9 cellular contexts compared by ENCODE assay signal in genomic region chr21:20997308-20997632, GRCh38. TPM values are rescaled to one million over a fixed set of nuclear protein-coding genes. Genes with fewer than 3 reads are reported as not detected.
DNase-seq lines count a peak whose midpoint lies in the region; ATAC-seq and TF ChIP-seq lines count a peak whose summit lies in the region.
"Had no signal": no experiment of that assay in that cellular context is flagged by ENCODE, and none has a peak within 500 bp of the region (broad histone marks: within the 10 kb centered on the region; RNA-seq: fewer than 3 reads in every experiment).

No MANE protein-coding gene starts in this region.

- no peaks in the 10 kb centered on the region for H3K36me3 ChIP-seq in CD8-positive, alpha-beta T cell (ENCODE audit: insufficient read depth, low read length)
- H3K36me3 ChIP-seq in prostate gland = no peaks in the 10 kb centered on the region

- H3K36me3 Mint-ChIP-seq in CD8-positive, alpha-beta T cell = no peaks in the 10 kb centered on the region

- ATAC-seq in CD8-positive, alpha-beta T cell = no peak
- ATAC-seq in HG02981 (IDR thresholded peaks at IDR 0.05; ENCODE audit: unreplicated experiment) = no peak
- ATAC-seq in HG02623 (IDR thresholded peaks at IDR 0.05; ENCODE audit: unreplicated experiment) = no peak

- intact Hi-C loops in CD8-positive, alpha-beta T cell (cut with DNase I, micrococcal nuclease) = loop anchor here in 1 of 2 experiments (5.0 kb wide), 1 partner anchor 1790 kb away; no protein-coding TSS in a partner anchor
- intact Hi-C loops in prostate gland (cut with DNase I) = loop anchor here (5.0 kb wide), 1 partner anchor 1795 kb away; no protein-coding TSS in a partner anchor

- no peak for TF ChIP-seq POLR2A in prostate gland (IDR thresholded peaks at IDR 0.05)

- no peaks in the 10 kb centered on the region for H3K9me3 ChIP-seq in CD8-positive, alpha-beta T cell (ENCODE audit: low read length)
- no peaks in the 10 kb centered on the region for H3K9me3 ChIP-seq in prostate gland

- peaks cover 13% of the 10 kb centered on the region for H3K4me1 Mint-ChIP-seq in CD8-positive, alpha-beta T cell (ENCODE audit: low read depth)

- peaks cover 2% of the 10 kb centered on the region for H3K27me3 ChIP-seq in CD8-positive, alpha-beta T cell (ENCODE audit: insufficient read depth, low read length)
- H3K27me3 ChIP-seq in prostate gland (replicated peaks; ENCODE audit: insufficient read depth) = no peaks in the 10 kb centered on the region

- H3K4me3 Mint-ChIP-seq in CD8-positive, alpha-beta T cell = peak overlapping the region; percentile 66

- no peak overlapping the region for H3K27ac ChIP-seq in CD8-positive, alpha-beta T cell (ENCODE audit: low read depth, low read length)
- H3K27ac ChIP-seq in angular gyrus (ENCODE audit: low read depth, low read length) (peak overlapping the region; percentile 83), prostate gland (no peak overlapping the region)

- peaks cover 18% of the 10 kb centered on the region for H3K4me1 ChIP-seq in CD8-positive, alpha-beta T cell (ENCODE audit: insufficient read depth, low read length)
- no peaks in the 10 kb centered on the region for H3K4me1 ChIP-seq in prostate gland (replicated peaks)

- POLR2A ChIA-PET in CD8-positive, alpha-beta T cell (lab: Charles Lee) = no interaction called here

- DNase-seq in CD8-positive, alpha-beta T cell = peak in 1 of 7 experiments; percentile 4
- DNase-seq in prostate gland (ENCODE audit: low spot score) (no peak), activated gamma-delta T cell treated with Interleukin-2 at 50 U/mL for 16 hours (no peak), NCI-H1048 (lab: John Stamatoyannopoulos, UW) (no peak)
- DNase-seq: NCI-H187 treated with DMSO at 0.1 percent for 48 hours had no signal

- CTCF ChIA-PET in CD8-positive, alpha-beta T cell (lab: Charles Lee) = no interaction called here

- WGBS in prostate gland = 3% methylated on average over 19 of the region's 20 CpGs

- peak overlapping the region; percentile 55 for H3K4me3 ChIP-seq in CD8-positive, alpha-beta T cell (ENCODE audit: low read depth, low read length)
- H3K4me3 ChIP-seq in iPS-11a (ENCODE audit: low read depth, low read length) (peak overlapping the region; percentile 34), prostate gland (peak overlapping the region; percentile 38 to 46)

- TF ChIP-seq CTCF in CD8-positive, alpha-beta T cell (IDR thresholded peaks at IDR 0.05) = no peak
- no peak for TF ChIP-seq CTCF in prostate gland (IDR thresholded peaks at IDR 0.05)

- no peak overlapping the region for H3K27ac Mint-ChIP-seq in CD8-positive, alpha-beta T cell

- H3K9me3 Mint-ChIP-seq in CD8-positive, alpha-beta T cell = no peaks in the 10 kb centered on the region

- H3K27me3 Mint-ChIP-seq in CD8-positive, alpha-beta T cell (ENCODE audit: low read depth) = peaks cover 25% of the 10 kb centered on the region

RNA-seq across cellular contexts. Expression of gene NCAM2, which starts 0.9 kb away (rescaled TPM):
- total RNA-seq in CD8-positive, alpha-beta T cell = not detected
- 10 to 100 TPM in 1 of 2 donors, 1 to 10 TPM in 1; 1.1 to 21.9 TPM for total RNA-seq in prostate gland
